ENCODE assay signal across 8 cellular contexts in the genomic region with DNA sequence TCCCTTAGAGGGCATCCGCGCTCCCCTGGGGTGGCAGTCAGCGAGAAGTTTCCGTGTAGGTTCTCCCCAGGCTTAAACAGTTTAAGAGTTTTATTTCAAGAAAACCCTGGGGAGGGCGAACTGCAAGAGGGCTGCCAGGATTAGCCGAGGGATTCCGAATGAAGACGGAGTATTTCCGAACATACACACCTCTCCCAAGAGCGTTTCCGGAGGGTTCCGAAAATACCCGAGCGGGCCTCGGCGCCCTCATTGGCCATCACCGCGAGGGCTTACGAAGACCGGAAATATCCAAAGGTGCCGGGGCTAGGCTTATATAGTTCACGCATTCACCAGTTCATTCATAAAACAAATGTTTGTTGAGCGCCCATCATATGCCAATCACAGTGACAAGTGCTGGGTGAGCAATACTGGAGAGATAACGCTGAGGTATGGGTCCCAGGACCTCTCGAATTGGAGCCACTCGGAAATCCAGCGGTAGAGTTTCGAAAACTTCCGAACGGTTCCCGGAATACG. TPM values are rescaled to one million over a fixed set of nuclear protein-coding genes. Genes with fewer than 3 reads are reported as not detected.
DNase-seq lines count a peak whose midpoint lies in the region; TF ChIP-seq lines count a peak whose summit lies in the region.

No MANE protein-coding gene starts in this region.

- H3K4me1 Mint-ChIP-seq in HFFc6 (ENCODE audit: low read depth): peaks cover 32% of the 10 kb centered on the region
- H3K4me1 Mint-ChIP-seq in activated naive CD4-positive, alpha-beta T cell treated with anti-CD3 and anti-CD28 coated beads, Interleukin-2, amount 10 ng/mL, durations not matched to agents 7 days and 5 days: peaks cover 71% of the 10 kb centered on the region

- no peak for TF ChIP-seq CTCF in HFFc6 (IDR thresholded peaks at IDR 0.05)
- peak; percentile 20 for TF ChIP-seq CTCF in subcutaneous adipose tissue (IDR thresholded peaks at IDR 0.05; ENCODE audit: low read depth)

- DNase-seq in G401 (ENCODE audit: low spot score) (peak; percentile 97), HFFc6 (peak; percentile 93), NAMALWA (ENCODE audit: low spot score) (peak; percentile 98), SK-MEL-5 (ENCODE audit: low read depth, low spot score) (peak; percentile 95), globus pallidus (ENCODE audit: low spot score) (peak; percentile 90), non-pigmented ciliary epithelial cell (ENCODE audit: low read depth) (peak; percentile 85)
- DNase-seq in activated naive CD4-positive, alpha-beta T cell treated with anti-CD3 and anti-CD28 coated beads, Interleukin-2, amount 10 ng/mL, durations not matched to agents 7 days and 5 days: peak; percentile 98

- H3K36me3 Mint-ChIP-seq in HFFc6 (ENCODE audit: low read depth): peaks cover 35% of the 10 kb centered on the region
- H3K36me3 Mint-ChIP-seq in activated naive CD4-positive, alpha-beta T cell treated with anti-CD3 and anti-CD28 coated beads, Interleukin-2, amount 10 ng/mL, durations not matched to agents 7 days and 5 days: peaks cover 55% of the 10 kb centered on the region

- in situ Hi-C loops in G401 (cut with HindIII; ENCODE audit: low sequenced_read_pairs): no loop called here
- in situ Hi-C loops in SK-MEL-5 (cut with HindIII; ENCODE audit: low pct_unique_long_range_greater_than_20kb, low sequenced_read_pairs): no loop called here

- H3K27ac Mint-ChIP-seq in HFFc6: peak overlapping the region; percentile 95
- peak overlapping the region; percentile 97 for H3K27ac Mint-ChIP-seq in activated naive CD4-positive, alpha-beta T cell treated with anti-CD3 and anti-CD28 coated beads, Interleukin-2, amount 10 ng/mL, durations not matched to agents 7 days and 5 days

- CTCF ChIA-PET in activated naive CD4-positive, alpha-beta T cell treated with anti-CD3 and anti-CD28 coated beads, Interleukin-2, amount 10 ng/mL, durations not matched to agents 7 days and 5 days (lab: Charles Lee): interaction anchor here (1.0 to 3.1 kb wide), 2 partner anchors 19 to 83 kb away, joined by 3 to 25 read pairs; no protein-coding TSS in a partner anchor

- peak overlapping the region; percentile 99 for H3K4me3 Mint-ChIP-seq in HFFc6
- peak overlapping the region; percentile 97 for H3K4me3 Mint-ChIP-seq in activated naive CD4-positive, alpha-beta T cell treated with anti-CD3 and anti-CD28 coated beads, Interleukin-2, amount 10 ng/mL, durations not matched to agents 7 days and 5 days

- peaks cover 8% of the 10 kb centered on the region for H3K27me3 Mint-ChIP-seq in HFFc6 (ENCODE audit: insufficient read depth)
- H3K27me3 Mint-ChIP-seq in activated naive CD4-positive, alpha-beta T cell treated with anti-CD3 and anti-CD28 coated beads, Interleukin-2, amount 10 ng/mL, durations not matched to agents 7 days and 5 days: no peaks in the 10 kb centered on the region

- peaks cover 7% of the 10 kb centered on the region for H3K9me3 Mint-ChIP-seq in HFFc6
- H3K9me3 Mint-ChIP-seq in activated naive CD4-positive, alpha-beta T cell treated with anti-CD3 and anti-CD28 coated beads, Interleukin-2, amount 10 ng/mL, durations not matched to agents 7 days and 5 days: no peaks in the 10 kb centered on the region

RNA-seq across cellular contexts. Expression of gene RPL28, which starts 0.4 kb away (rescaled TPM):
- total RNA-seq in G401 (2014; rRNA removed; shearing (Covaris generic)): 236 and 319 TPM in 2 replicates
- 1,000 to 10,000 TPM; 2,082 to 2,537 (median 2,362) TPM for total RNA-seq in HFFc6 (2021; fragmentation: NEBNext Ultra II Directional; extraction: Animal tissue kit (Norgen Biotek cat#: 25700))
- 394 and 461 TPM in 2 replicates for total RNA-seq in SK-MEL-5 (2014; rRNA removed; shearing (Covaris generic))
- polyA plus RNA-seq in SK-MEL-5 (2015; cell fraction: cytosol; rRNA removed): 1,031 and 1,668 TPM in 2 replicates
- polyA plus RNA-seq in SK-MEL-5 (2015; cell fraction: nucleus; rRNA removed): 230 and 348 TPM in 2 replicates
- 100 to 1,000 TPM; 283 to 590 (median 367) TPM for total RNA-seq in subcutaneous adipose tissue

RNA-seq across cellular contexts. Expression of gene TMEM238, which starts 1.2 kb away (rescaled TPM):
- 0.55 TPM in 1 of 2 replicates, not detected in the other for total RNA-seq in G401 (2014; rRNA removed; shearing (Covaris generic))
- 1 to 10 TPM in 2 of 6 experiments, under 1 TPM in 4; 0.26 to 2.4 (median 0.64) TPM for total RNA-seq in HFFc6 (2021; fragmentation: NEBNext Ultra II Directional; extraction: Animal tissue kit (Norgen Biotek cat#: 25700))
- 0.51 TPM in 1 of 2 replicates, not detected in the other for total RNA-seq in SK-MEL-5 (2014; rRNA removed; shearing (Covaris generic))
- polyA plus RNA-seq in SK-MEL-5 (2015; cell fraction: cytosol; rRNA removed): not detected in 2 replicates
- polyA plus RNA-seq in SK-MEL-5 (2015; cell fraction: nucleus; rRNA removed): not detected in 2 replicates
- 1 to 10 TPM in 1 of 4 donors, under 1 TPM in 1, not detected in 2; 0.44 to 2.8 TPM for total RNA-seq in subcutaneous adipose tissue

RNA-seq across cellular contexts. Expression of gene TMEM190, which starts 8.7 kb away (rescaled TPM):
- 4.0 and 14.0 TPM in 2 replicates for total RNA-seq in G401 (2014; rRNA removed; shearing (Covaris generic))
- total RNA-seq in HFFc6 (2021; fragmentation: NEBNext Ultra II Directional; extraction: Animal tissue kit (Norgen Biotek cat#: 25700)): 1 to 10 TPM in 1 of 6 experiments, under 1 TPM in 2, not detected in 3; 0.33 to 1.1 (median 0.61) TPM
- not detected in 2 replicates for total RNA-seq in SK-MEL-5 (2014; rRNA removed; shearing (Covaris generic))
- not detected in 2 replicates for polyA plus RNA-seq in SK-MEL-5 (2015; cell fraction: cytosol; rRNA removed)
- polyA plus RNA-seq in SK-MEL-5 (2015; cell fraction: nucleus; rRNA removed): not detected in 2 replicates
- total RNA-seq in subcutaneous adipose tissue: not detected

RNA-seq across cellular contexts. Expression of gene IL11, which starts 15.0 kb away (rescaled TPM):
- 6.5 and 8.4 TPM in 2 replicates for total RNA-seq in G401 (2014; rRNA removed; shearing (Covaris generic))
- total RNA-seq in HFFc6 (2021; fragmentation: NEBNext Ultra II Directional; extraction: Animal tissue kit (Norgen Biotek cat#: 25700)): 10 to 100 TPM; 22.2 to 43.4 (median 36.1) TPM
- total RNA-seq in SK-MEL-5 (2014; rRNA removed; shearing (Covaris generic)): not detected in 2 replicates
- polyA plus RNA-seq in SK-MEL-5 (2015; cell fraction: cytosol; rRNA removed): 0.23 TPM in 1 of 2 replicates, not detected in the other
- not detected in 2 replicates for polyA plus RNA-seq in SK-MEL-5 (2015; cell fraction: nucleus; rRNA removed)
- total RNA-seq in subcutaneous adipose tissue: not detected

RNA-seq across cellular contexts. Expression of gene GARIN5B, which starts 22.2 kb away (rescaled TPM):
- not detected in 2 replicates for total RNA-seq in G401 (2014; rRNA removed; shearing (Covaris generic))
- total RNA-seq in HFFc6 (2021; fragmentation: NEBNext Ultra II Directional; extraction: Animal tissue kit (Norgen Biotek cat#: 25700)): under 1 TPM in 1 of 6 experiments, not detected in 5; 0.05 TPM
- total RNA-seq in SK-MEL-5 (2014; rRNA removed; shearing (Covaris generic)): not detected in 2 replicates
- polyA plus RNA-seq in SK-MEL-5 (2015; cell fraction: cytosol; rRNA removed): not detected in 2 replicates
- polyA plus RNA-seq in SK-MEL-5 (2015; cell fraction: nucleus; rRNA removed): not detected in 2 replicates
- total RNA-seq in subcutaneous adipose tissue: not detected

Comparison
In these comparisons a context has a peak if more than half of its experiments do, and no peak if none do; other contexts are left out.
1. Peak in every context shown above with its lines: DNase-seq.